12 cellular contexts compared by ENCODE assay signal in genomic region chr9:88990721-88991065, GRCh38. TPM values are rescaled to one million over a fixed set of nuclear protein-coding genes. Genes with fewer than 3 reads are reported as not detected.
DNase-seq lines count a peak whose midpoint lies in the region; ATAC-seq and TF ChIP-seq lines count a peak whose summit lies in the region.
"Had no signal": no experiment of that assay in that cellular context is flagged by ENCODE, and none has a peak within 500 bp of the region (broad histone marks: within the 10 kb centered on the region; RNA-seq: fewer than 3 reads in every experiment).

No MANE protein-coding gene starts in this region.

- TF ChIP-seq CTCF in endodermal cell (conservative IDR thresholded peaks at IDR 0.05) (peak; percentile 57), upper lobe of right lung (IDR thresholded peaks at IDR 0.05) (no peak)

- H3K4me3 Mint-ChIP-seq in endodermal cell = peak overlapping the region; percentile 95
- H3K4me3 Mint-ChIP-seq: CD4-positive, CD25-positive, alpha-beta regulatory T cell had no signal

- ATAC-seq in upper lobe of right lung (no peak), GM21515 (IDR thresholded peaks at IDR 0.05; ENCODE audit: unreplicated experiment) (no peak)

- H3K9me3 ChIP-seq in endodermal cell (ENCODE audit: control insufficient read depth, low read length) (peaks cover 8% of the 10 kb centered on the region), muscle layer of colon (ENCODE audit: low read length) (no peaks in the 10 kb centered on the region), upper lobe of right lung (no peaks in the 10 kb centered on the region)
- H3K9me3 ChIP-seq: mucosa of descending colon had no signal

- peak overlapping the region; percentile 78 for H3K4me3 ChIP-seq in endodermal cell (ENCODE audit: low read length)
- H3K4me3 ChIP-seq in muscle layer of colon (ENCODE audit: low read depth in 1 of 2, low read length in 2 of 2) = peak overlapping the region in 1 of 2 donors; percentile 35
- H3K4me3 ChIP-seq in upper lobe of right lung = peak overlapping the region; percentile 63

- intact Hi-C loops in upper lobe of right lung (cut with DNase I) = no loop called here

- peak overlapping the region; percentile 90 for H3K27ac Mint-ChIP-seq in endodermal cell
- H3K27ac Mint-ChIP-seq: activated naive CD8-positive, alpha-beta T cell treated with anti-CD3 and anti-CD28 coated beads, Interleukin-2, amount 10 ng/mL, durations not matched to agents 7 days and 5 days; CD4-positive, CD25-positive, alpha-beta regulatory T cell had no signal

- H3K27me3 Mint-ChIP-seq in endodermal cell (ENCODE audit: insufficient read depth) = peaks cover 10% of the 10 kb centered on the region

- 0 to 1% methylated on average over 10 to 22 of the region's 22 CpGs for WGBS in endodermal cell (ENCODE audit: insufficient coverage in 1 of 2, insufficient read length in 1 of 2), 2 experiments

- H3K27ac ChIP-seq in endodermal cell (ENCODE audit: low read depth, low read length) (no peak overlapping the region), muscle layer of colon (ENCODE audit: low read depth, low read length) (peak overlapping the region; percentile 60), upper lobe of right lung (no peak overlapping the region)

- peak; percentile 48 for DNase-seq in activated CD8-positive, alpha-beta memory T cell treated with anti-CD3 and anti-CD28 coated beads, Interleukin-2, amount 50 U/mL, for 48 hours
- DNase-seq in activated CD8-positive, alpha-beta memory T cell treated with anti-CD3 and anti-CD28 coated beads, Interleukin-2, amount 50 U/mL, for 4 hours = no peak
- DNase-seq in endodermal cell = peak; percentile 87
- no peak for DNase-seq in upper lobe of right lung
- DNase-seq in NCI-H2107 treated with DMSO at 0.1 percent for 48 hours (lab: John Stamatoyannopoulos, UW; ENCODE audit: unreplicated experiment) = no peak
- no peak for DNase-seq in DMS153 treated with DMSO at 0.1 percent for 48 hours (lab: John Stamatoyannopoulos, UW; ENCODE audit: unreplicated experiment)
- DNase-seq: OCI-M1 had no signal

- H3K27me3 ChIP-seq in endodermal cell (ENCODE audit: control insufficient read depth, insufficient read depth, low read length, poor library complexity, severe bottlenecking) = no peaks in the 10 kb centered on the region
- H3K27me3 ChIP-seq in muscle layer of colon (ENCODE audit: control insufficient read depth in 1 of 2, insufficient read depth in 2 of 2, low read length in 2 of 2) = peaks cover 0 to 5% of the 10 kb centered on the region in 2 donors
- H3K27me3 ChIP-seq in upper lobe of right lung = peaks cover 5% of the 10 kb centered on the region

- H3K4me1 Mint-ChIP-seq in endodermal cell = peaks cover 36% of the 10 kb centered on the region

- H3K36me3 ChIP-seq in endodermal cell (ENCODE audit: control insufficient read depth, insufficient read depth, low read length) (peaks cover 35% of the 10 kb centered on the region), muscle layer of colon (ENCODE audit: insufficient read depth, low read length) (no peaks in the 10 kb centered on the region), upper lobe of right lung (no peaks in the 10 kb centered on the region)

- peaks cover 2% of the 10 kb centered on the region for H3K9me3 Mint-ChIP-seq in endodermal cell
- H3K9me3 Mint-ChIP-seq: activated naive CD8-positive, alpha-beta T cell treated with anti-CD3 and anti-CD28 coated beads, Interleukin-2, amount 10 ng/mL, durations not matched to agents 7 days and 5 days had no signal

- peaks cover 29% of the 10 kb centered on the region for H3K36me3 Mint-ChIP-seq in endodermal cell (ENCODE audit: low read depth)
- H3K36me3 Mint-ChIP-seq: activated naive CD8-positive, alpha-beta T cell treated with anti-CD3 and anti-CD28 coated beads, Interleukin-2, amount 10 ng/mL, durations not matched to agents 7 days and 5 days; CD4-positive, CD25-positive, alpha-beta regulatory T cell had no signal

- H3K9ac ChIP-seq in endodermal cell (ENCODE audit: extremely low read depth, low read length, poor library complexity, severe bottlenecking) (peak overlapping the region; percentile 59), muscle layer of colon (ENCODE audit: low read length) (no peak overlapping the region)

- H3K4me1 ChIP-seq in endodermal cell (ENCODE audit: control insufficient read depth, insufficient read depth, low read length) = peaks cover 11% of the 10 kb centered on the region
- H3K4me1 ChIP-seq in muscle layer of colon (ENCODE audit: insufficient read depth, low read length) = peaks cover 21% of the 10 kb centered on the region
- peaks cover 14% of the 10 kb centered on the region for H3K4me1 ChIP-seq in upper lobe of right lung

RNA-seq across cellular contexts. Expression of gene S1PR3, which starts 0.6 kb away (rescaled TPM):
- total RNA-seq in endodermal cell (10 to 100 TPM; 53.6 to 95.2 TPM), upper lobe of right lung (10.2 TPM)
- polyA plus RNA-seq in endodermal cell (2013, experiment 1 of 2) = 21.5 TPM
- polyA plus RNA-seq in endodermal cell (2013, experiment 2 of 2) = 27.6 TPM
- total RNA-seq: CD4-positive, CD25-positive, alpha-beta regulatory T cell had no signal

Comparison
In these comparisons a context has a peak if more than half of its experiments do, and no peak if none do; other contexts are left out.
1. DNase-seq: peak in activated CD8-positive, alpha-beta memory T cell treated with anti-CD3 and anti-CD28 coated beads, Interleukin-2, amount 50 U/mL, for 48 hours (single experiment) and endodermal cell (single experiment); none in activated CD8-positive, alpha-beta memory T cell treated with anti-CD3 and anti-CD28 coated beads, Interleukin-2, amount 50 U/mL, for 4 hours (single experiment), upper lobe of right lung (single experiment), NCI-H2107 treated with DMSO at 0.1 percent for 48 hours (single experiment) and DMS153 treated with DMSO at 0.1 percent for 48 hours (single experiment).